8 cellular contexts compared by ENCODE assay signal in the genomic region with DNA sequence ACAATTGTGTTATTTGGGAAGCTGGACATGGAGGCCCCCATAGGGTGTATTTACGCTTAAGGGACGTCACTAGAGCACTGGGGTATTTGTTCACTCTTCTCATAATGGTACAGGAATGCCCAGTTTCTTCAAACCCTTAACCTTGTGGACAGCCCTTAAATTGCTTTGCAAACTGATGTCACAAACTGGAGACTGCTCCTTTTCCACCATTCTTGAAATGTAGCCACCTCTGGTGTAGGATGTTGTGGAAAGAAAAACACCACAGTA. TPM values are rescaled to one million over a fixed set of nuclear protein-coding genes. Genes with fewer than 3 reads are reported as not detected.
DNase-seq lines count a peak whose midpoint lies in the region; ATAC-seq, FAIRE-seq and TF ChIP-seq lines count a peak whose summit lies in the region.

No MANE protein-coding gene starts in this region.

- DNase-seq in CD1c-positive myeloid dendritic cell (ENCODE audit: extremely low spot score) (peak; percentile 47), body of pancreas (no peak), lower leg skin (ENCODE audit: low spot score in 2 of 2) (no peak), upper lobe of left lung (no peak), GM12891 (ENCODE audit: insufficient read length, low spot score) (no peak), NCI-H2196 (lab: John Stamatoyannopoulos, UW; ENCODE audit: unreplicated experiment) (no peak)

- TF ChIP-seq CTCF in body of pancreas (IDR thresholded peaks at IDR 0.05), result no peak
- TF ChIP-seq CTCF in lower leg skin (IDR thresholded peaks at IDR 0.05), result no peak
- TF ChIP-seq CTCF in upper lobe of left lung (IDR thresholded peaks at IDR 0.05), result no peak

- WGBS in body of pancreas, 2 donors, result 0% methylated on average over 2 of the region's 2 CpGs
- WGBS in lower leg skin, 2 donors, result 0% methylated on average over 2 of the region's 2 CpGs
- 0% methylated on average over 2 of the region's 2 CpGs for WGBS in upper lobe of left lung, 2 donors

- TF ChIP-seq POLR2A in body of pancreas (IDR thresholded peaks at IDR 0.05), result peak in 1 of 3 donors; percentile 8
- TF ChIP-seq POLR2A in lower leg skin (IDR thresholded peaks at IDR 0.05), result no peak
- no peak for TF ChIP-seq POLR2A in upper lobe of left lung (IDR thresholded peaks at IDR 0.05)
- no peak for TF ChIP-seq POLR2A in GM12891 (IDR thresholded peaks at IDR 0.05; ENCODE audit: low read depth, low read length)

- ATAC-seq in body of pancreas, result no peak
- no peak for ATAC-seq in upper lobe of left lung (ENCODE audit: low FRiP score in 2 of 2)
- no peak for ATAC-seq in HG02973 (IDR thresholded peaks at IDR 0.05; ENCODE audit: unreplicated experiment)

- FAIRE-seq in GM12891 (lab: Jason Lieb, UNC), result no peak

- H3K27me3 ChIP-seq in body of pancreas (no peaks in the 10 kb centered on the region), upper lobe of left lung (no peaks in the 10 kb centered on the region)

- H3K27ac ChIP-seq in KOPT-K1 (ENCODE audit: low read depth, low read length, poor library complexity, severe bottlenecking) (peak overlapping the region; percentile 94), body of pancreas (peak overlapping the region; percentile 97 to 100 (median 99)), upper lobe of left lung (peak overlapping the region; percentile 98 to 100 (median 99))

- no peak for TF ChIP-seq EP300 in upper lobe of left lung (IDR thresholded peaks at IDR 0.05)

- H3K9me3 ChIP-seq in KOPT-K1 (ENCODE audit: insufficient read depth, low read length, poor library complexity, severe bottlenecking), result no peaks in the 10 kb centered on the region
- H3K9me3 ChIP-seq in body of pancreas, result no peaks in the 10 kb centered on the region
- no peaks in the 10 kb centered on the region for H3K9me3 ChIP-seq in upper lobe of left lung

- H3K36me3 ChIP-seq in KOPT-K1 (ENCODE audit: insufficient read depth, low read length) (peaks cover 58% of the 10 kb centered on the region), body of pancreas (replicated peaks in 1 of 2; ENCODE audit: insufficient read depth in 1 of 2, low read depth in 2 of 2) (peaks cover 0 to 3% of the 10 kb centered on the region in 2 donors), upper lobe of left lung (peaks cover 3 to 37% (median 16%) of the 10 kb centered on the region in 4 donors)

- H3K4me3 ChIP-seq in body of pancreas, result peak overlapping the region; percentile 61 to 72
- H3K4me3 ChIP-seq in lower leg skin (ENCODE audit: low read depth, poor library complexity, severe bottlenecking), result peak overlapping the region; percentile 87
- H3K4me3 ChIP-seq in upper lobe of left lung, result peak overlapping the region; percentile 61 to 80 (median 73)

- H3K4me1 ChIP-seq in body of pancreas (peaks cover 55% of the 10 kb centered on the region), upper lobe of left lung (peaks cover 36 to 63% (median 48%) of the 10 kb centered on the region in 4 donors)

- intact Hi-C loops in body of pancreas (cut with DNase I) (no loop called here), lower leg skin (cut with DNase I; ENCODE audit: low total_unique reads) (no loop called here)

TF ChIP-seq in GM12891, 5 proteins besides CTCF, POLR2A, EP300 and RAD21:
- TF ChIP-seq TAF1 (IDR thresholded peaks at IDR 0.05; ENCODE audit: low read depth, low read length) (no peak), POU2F2 (IDR thresholded peaks at IDR 0.05; ENCODE audit: low read depth, low read length) (no peak), SPI1 (IDR thresholded peaks at IDR 0.05; ENCODE audit: low read depth, low read length) (no peak), POLR2AphosphoS5 (IDR thresholded peaks at IDR 0.05; ENCODE audit: low read depth, low read length) (no peak), PAX5 (IDR thresholded peaks at IDR 0.05; ENCODE audit: insufficient read depth, low read length, severe bottlenecking) (no peak)
TF ChIP-seq in GM12891: peak in this region for 0.

RNA-seq across cellular contexts. Expression of gene UBAP2L, which starts 1.0 kb away (rescaled TPM):
- total RNA-seq in body of pancreas, result 10 to 100 TPM; 38.1 to 50.1 TPM
- total RNA-seq in lower leg skin, result 10 to 100 TPM; 46.0 to 74.6 (median 59.4) TPM
- 100 to 1,000 TPM in 5 of 6 donors, 10 to 100 TPM in 1; 77.5 to 137 (median 119) TPM for total RNA-seq in upper lobe of left lung
- 86.1 TPM for polyA plus RNA-seq in GM12891 (2012; ENCODE audit: low read depth, missing spikeins)

RNA-seq across cellular contexts. Expression of gene CFAP141, which starts 15.6 kb away (rescaled TPM):
- total RNA-seq in body of pancreas (not detected), lower leg skin (not detected), upper lobe of left lung (1 to 10 TPM in 2 of 6 donors, not detected in 4; 5.9 to 6.5 TPM)
- polyA plus RNA-seq in GM12891 (2012; ENCODE audit: low read depth, missing spikeins), result not detected

RNA-seq across cellular contexts. Expression of gene TPM3, which starts 29.8 kb away (rescaled TPM):
- total RNA-seq in body of pancreas (100 to 1,000 TPM in 1 of 2 donors, 10 to 100 TPM in 1; 74.2 to 131 TPM), lower leg skin (100 to 1,000 TPM; 119 to 226 (median 181) TPM), upper lobe of left lung (100 to 1,000 TPM; 149 to 452 (median 344) TPM)
- polyA plus RNA-seq in GM12891 (2012; ENCODE audit: low read depth, missing spikeins), result 409 TPM

RNA-seq across cellular contexts. Expression of gene HAX1, which starts 50.7 kb away (rescaled TPM):
- total RNA-seq in body of pancreas, result 10 to 100 TPM; 44.5 to 54.5 TPM
- total RNA-seq in lower leg skin, result 10 to 100 TPM; 52.7 to 83.4 (median 71.6) TPM
- total RNA-seq in upper lobe of left lung, result 10 to 100 TPM; 48.6 to 98.8 (median 79.7) TPM
- polyA plus RNA-seq in GM12891 (2012; ENCODE audit: low read depth, missing spikeins), result 109 TPM
